In the genomic region with DNA sequence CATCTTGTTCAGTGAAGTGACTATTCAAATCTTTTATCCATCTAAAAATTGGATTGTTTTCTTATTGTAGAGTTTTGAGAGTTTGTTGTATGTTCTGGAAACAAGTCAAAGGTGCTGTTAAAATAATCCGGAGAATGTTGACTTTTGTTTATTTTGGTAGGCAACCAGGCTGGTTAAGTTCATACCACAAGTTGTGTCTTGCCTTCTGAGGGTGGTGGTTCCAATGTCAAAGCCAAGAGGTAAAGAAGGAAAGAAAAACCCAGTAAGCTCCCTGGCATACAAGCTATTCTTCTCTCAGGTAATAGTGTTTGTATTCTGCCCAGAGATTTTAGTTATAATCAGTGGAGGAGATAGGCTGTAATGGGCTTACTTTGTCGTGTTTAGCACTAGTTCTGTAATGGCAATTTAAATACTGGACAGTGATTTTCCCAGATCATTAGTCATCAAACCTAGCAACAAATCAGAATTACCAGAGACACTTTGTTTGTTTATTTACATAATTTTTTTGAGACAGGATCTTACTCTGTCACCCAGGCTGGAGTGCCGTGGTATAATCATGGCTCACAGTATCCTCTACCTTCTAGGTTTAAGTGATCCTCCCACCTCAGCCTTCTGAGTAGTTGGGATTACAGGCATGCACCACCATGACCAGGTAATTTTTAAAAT, we compare ENCODE assay signal across 20 cellular contexts. TPM values are rescaled to one million over a fixed set of nuclear protein-coding genes. Genes with fewer than 3 reads are reported as not detected.
DNase-seq lines count a peak whose midpoint lies in the region; ATAC-seq, FAIRE-seq and TF ChIP-seq lines count a peak whose summit lies in the region.
"Had no signal": no experiment of that assay in that cellular context is flagged by ENCODE, and none has a peak within 500 bp of the region (broad histone marks: within the 10 kb centered on the region; RNA-seq: fewer than 3 reads in every experiment).

No MANE protein-coding gene starts in this region.

- WGBS in suprapubic skin, result 39% methylated on average over 3 of the region's 3 CpGs

- H3K4me2 ChIP-seq in GM23338, result no peak overlapping the region
- H3K4me2 ChIP-seq: KMS-11 had no signal

- H3F3A ChIP-seq in GM23338 (replicated peaks; ENCODE audit: low read depth), result no peaks in the 10 kb centered on the region

- peaks cover 6% of the 10 kb centered on the region; the same call in 2 of the 3 replicates for H3K4me1 Mint-ChIP-seq in GM23338

- H3K36me3 Mint-ChIP-seq in GM23338 (ENCODE audit: low read depth), result peaks cover 2% of the 10 kb centered on the region; the same call in 1 of the 3 replicates

- H3K9me3 ChIP-seq in suprapubic skin, result no peaks in the 10 kb centered on the region
- H3K9me3 ChIP-seq: BE2C had no signal

- H3K27ac Mint-ChIP-seq in GM23338, result no peak overlapping the region
- H3K27ac Mint-ChIP-seq: CD4-positive, alpha-beta T cell had no signal

- DNase-seq in DMS79 treated with DMSO at 0.1 percent for 48 hours (lab: John Stamatoyannopoulos, UW) (peak; percentile 40), DMS79 (lab: John Stamatoyannopoulos, UW) (no peak), astrocyte of the hippocampus (ENCODE audit: low read depth, low spot score) (peak; percentile 62), suprapubic skin (ENCODE audit: low spot score in 2 of 2) (no peak), GM23338 (ENCODE audit: low spot score) (no peak), HTR-8/SVneo (ENCODE audit: insufficient read length, low spot score) (no peak)
- DNase-seq: BE2C; CD4-positive, alpha-beta T cell; GDM1; HCEC 1CT; NCI-H1105 treated with DMSO at 0.1 percent for 48 hours; NCI-H187; NCI-H446; NCI-H69 had no signal

- H2AFZ ChIP-seq in GM23338, result no peak overlapping the region

- no peaks in the 10 kb centered on the region for H4K20me1 ChIP-seq in GM23338 (replicated peaks; ENCODE audit: insufficient read depth)

- ATAC-seq in esophagus mucosa (peak; percentile 81), HG03442 (IDR thresholded peaks at IDR 0.05; ENCODE audit: unreplicated experiment) (no peak), GM23338 (no peak)

- H3K79me2 ChIP-seq in GM23338 (replicated peaks; ENCODE audit: insufficient read depth), result no peaks in the 10 kb centered on the region

- no peak for TF ChIP-seq POLR2A in suprapubic skin (IDR thresholded peaks at IDR 0.05)

- peak overlapping the region; percentile 78 for H3K27ac ChIP-seq in suprapubic skin
- no peak overlapping the region for H3K27ac ChIP-seq in GM23338 (ENCODE audit: low read depth)
- H3K27ac ChIP-seq: 22Rv1, KMS-11 had no signal

- no peaks in the 10 kb centered on the region for H3K9me3 Mint-ChIP-seq in GM23338
- H3K9me3 Mint-ChIP-seq: CD4-positive, alpha-beta T cell had no signal

- no peaks in the 10 kb centered on the region for H3K27me3 Mint-ChIP-seq in GM23338 (ENCODE audit: insufficient read depth, low read depth, poor library complexity)

- no peak for TF ChIP-seq EP300 in suprapubic skin (IDR thresholded peaks at IDR 0.05)

- H3K4me3 Mint-ChIP-seq in GM23338, result no peak overlapping the region
- H3K4me3 Mint-ChIP-seq: CD4-positive, alpha-beta T cell had no signal

- H3K9me2 ChIP-seq in GM23338 (ENCODE audit: insufficient read depth), result no peaks in the 10 kb centered on the region

- H3K4me3 ChIP-seq in suprapubic skin, result no peak overlapping the region
- no peak overlapping the region for H3K4me3 ChIP-seq in GM23338

- no peak for FAIRE-seq in HTR-8/SVneo (lab: Jason Lieb, UNC)
- FAIRE-seq: GM12891, GM18507 had no signal

- H3K36me3 ChIP-seq in suprapubic skin, result no peaks in the 10 kb centered on the region
- no peaks in the 10 kb centered on the region for H3K36me3 ChIP-seq in GM23338 (ENCODE audit: insufficient read depth)
- H3K36me3 ChIP-seq: BE2C had no signal

- H3K4me1 ChIP-seq in suprapubic skin (peaks cover 43% of the 10 kb centered on the region), GM23338 (ENCODE audit: insufficient read depth) (0 out of 2 replicates have a peak, but pooled peaks cover 3% of the 10 kb centered on the region)
- H3K4me1 ChIP-seq: BE2C had no signal

- TF ChIP-seq CTCF in suprapubic skin (IDR thresholded peaks at IDR 0.05) (no peak), GM23338 (conservative IDR thresholded peaks at IDR 0.05; ENCODE audit: low read depth in 2 of 2) (no peak)

- no peaks in the 10 kb centered on the region for H3K27me3 ChIP-seq in suprapubic skin
- H3K27me3 ChIP-seq in GM23338 (ENCODE audit: insufficient read depth), result no peaks in the 10 kb centered on the region
- H3K27me3 ChIP-seq: BE2C had no signal

TF ChIP-seq in GM23338, 12 proteins besides CTCF, POLR2A, EP300 and RAD21 (continues in another document):
- TF ChIP-seq NANOG (IDR thresholded peaks at IDR 0.05; ENCODE audit: borderline replicate concordance), result no peak
- TF ChIP-seq, protein P1, sequence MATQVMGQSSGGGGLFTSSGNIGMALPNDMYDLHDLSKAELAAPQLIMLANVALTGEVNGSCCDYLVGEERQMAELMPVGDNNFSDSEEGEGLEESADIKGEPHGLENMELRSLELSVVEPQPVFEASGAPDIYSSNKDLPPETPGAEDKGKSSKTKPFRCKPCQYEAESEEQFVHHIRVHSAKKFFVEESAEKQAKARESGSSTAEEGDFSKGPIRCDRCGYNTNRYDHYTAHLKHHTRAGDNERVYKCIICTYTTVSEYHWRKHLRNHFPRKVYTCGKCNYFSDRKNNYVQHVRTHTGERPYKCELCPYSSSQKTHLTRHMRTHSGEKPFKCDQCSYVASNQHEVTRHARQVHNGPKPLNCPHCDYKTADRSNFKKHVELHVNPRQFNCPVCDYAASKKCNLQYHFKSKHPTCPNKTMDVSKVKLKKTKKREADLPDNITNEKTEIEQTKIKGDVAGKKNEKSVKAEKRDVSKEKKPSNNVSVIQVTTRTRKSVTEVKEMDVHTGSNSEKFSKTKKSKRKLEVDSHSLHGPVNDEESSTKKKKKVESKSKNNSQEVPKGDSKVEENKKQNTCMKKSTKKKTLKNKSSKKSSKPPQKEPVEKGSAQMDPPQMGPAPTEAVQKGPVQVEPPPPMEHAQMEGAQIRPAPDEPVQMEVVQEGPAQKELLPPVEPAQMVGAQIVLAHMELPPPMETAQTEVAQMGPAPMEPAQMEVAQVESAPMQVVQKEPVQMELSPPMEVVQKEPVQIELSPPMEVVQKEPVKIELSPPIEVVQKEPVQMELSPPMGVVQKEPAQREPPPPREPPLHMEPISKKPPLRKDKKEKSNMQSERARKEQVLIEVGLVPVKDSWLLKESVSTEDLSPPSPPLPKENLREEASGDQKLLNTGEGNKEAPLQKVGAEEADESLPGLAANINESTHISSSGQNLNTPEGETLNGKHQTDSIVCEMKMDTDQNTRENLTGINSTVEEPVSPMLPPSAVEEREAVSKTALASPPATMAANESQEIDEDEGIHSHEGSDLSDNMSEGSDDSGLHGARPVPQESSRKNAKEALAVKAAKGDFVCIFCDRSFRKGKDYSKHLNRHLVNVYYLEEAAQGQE (IDR thresholded peaks at IDR 0.05; ENCODE audit: unreplicated experiment), result no peak
- TF ChIP-seq ZNF114 (CRISPR knock-in tag; IDR thresholded peaks at IDR 0.05), result no peak
- TF ChIP-seq JUNB (IDR thresholded peaks at IDR 0.05; ENCODE audit: unreplicated experiment), result no peak
- no peak for TF ChIP-seq POLR2AphosphoS5 (IDR thresholded peaks at IDR 0.05; ENCODE audit: low read depth)
- no peak for TF ChIP-seq STAT1 (IDR thresholded peaks at IDR 0.05; ENCODE audit: unreplicated experiment)
- TF ChIP-seq, protein P2, sequence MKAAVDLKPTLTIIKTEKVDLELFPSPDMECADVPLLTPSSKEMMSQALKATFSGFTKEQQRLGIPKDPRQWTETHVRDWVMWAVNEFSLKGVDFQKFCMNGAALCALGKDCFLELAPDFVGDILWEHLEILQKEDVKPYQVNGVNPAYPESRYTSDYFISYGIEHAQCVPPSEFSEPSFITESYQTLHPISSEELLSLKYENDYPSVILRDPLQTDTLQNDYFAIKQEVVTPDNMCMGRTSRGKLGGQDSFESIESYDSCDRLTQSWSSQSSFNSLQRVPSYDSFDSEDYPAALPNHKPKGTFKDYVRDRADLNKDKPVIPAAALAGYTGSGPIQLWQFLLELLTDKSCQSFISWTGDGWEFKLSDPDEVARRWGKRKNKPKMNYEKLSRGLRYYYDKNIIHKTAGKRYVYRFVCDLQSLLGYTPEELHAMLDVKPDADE (IDR thresholded peaks at IDR 0.05), result no peak
- TF ChIP-seq EZH2 (IDR thresholded peaks at IDR 0.05; ENCODE audit: low read depth, unreplicated experiment), result no peak

RNA-seq across cellular contexts. Expression of a gene that starts 15.1 kb away (rescaled TPM):
- total RNA-seq in esophagus mucosa (not detected), suprapubic skin (not detected)
- total RNA-seq in GM23338 (2014; rRNA removed; shearing (Covaris generic)), result not detected in 2 replicates
- polyA plus RNA-seq in GM23338 (2016; fragmentation: Nextera tagmentation; extraction: Ambion mirVana), result 0.38 TPM in 1 of 2 replicates, not detected in the other
- total RNA-seq: CD4-positive, alpha-beta T cell had no signal

RNA-seq across cellular contexts. Expression of a gene that starts 23.9 kb away (rescaled TPM):
- total RNA-seq in esophagus mucosa (5.2 TPM), suprapubic skin (1 to 10 TPM; 1.1 to 2.7 (median 1.5) TPM)
- 6.3 and 10.6 TPM in 2 replicates for total RNA-seq in GM23338 (2014; rRNA removed; shearing (Covaris generic))
- 8.3 and 8.6 TPM in 2 replicates for polyA plus RNA-seq in GM23338 (2016; fragmentation: Nextera tagmentation; extraction: Ambion mirVana)
- total RNA-seq: CD4-positive, alpha-beta T cell had no signal

Comparison
In these comparisons a context has a peak if more than half of its experiments do, and no peak if none do; other contexts are left out.
1. DNase-seq: peak in DMS79 treated with DMSO at 0.1 percent for 48 hours (single experiment) and astrocyte of the hippocampus (single experiment); none in DMS79 (single experiment), suprapubic skin (0 of 2), GM23338 (single experiment) and HTR-8/SVneo (single experiment).